ENCODE assay signal across 19 cellular contexts in genomic region chr2:241155936-241156335, GRCh38. TPM values are rescaled to one million over a fixed set of nuclear protein-coding genes. Genes with fewer than 3 reads are reported as not detected.
A peak's percentile ranks its signal among the peaks of the same experiment; 100 is the strongest.
DNase-seq lines count a peak whose midpoint lies in the region; ATAC-seq, FAIRE-seq and TF ChIP-seq lines count a peak whose summit lies in the region.
"Had no signal": no experiment of that assay in that cellular context is flagged by ENCODE, and none has a peak within 500 bp of the region (broad histone marks: within the 10 kb centered on the region; RNA-seq: fewer than 3 reads in every experiment).

No MANE protein-coding gene starts in this region.

- no peaks in the 10 kb centered on the region for H3K27me3 Mint-ChIP-seq in activated T-cell treated with anti-CD3 and anti-CD28 coated beads, Interleukin-2, amount 50 U/mL, for 72 hours (ENCODE audit: low read depth)
- H3K27me3 Mint-ChIP-seq: CD8-positive, alpha-beta memory T cell had no signal

- H3K4me3 ChIP-seq in kidney (ENCODE audit: low read length in 2 of 2) (no peak overlapping the region), spleen (no peak overlapping the region)
- H3K4me3 ChIP-seq: BLaER1 had no signal

- FAIRE-seq in kidney (lab: Jason Lieb, UNC) = no peak
- FAIRE-seq: GM19239, HTR-8/SVneo had no signal

- no peaks in the 10 kb centered on the region for H3K9me3 Mint-ChIP-seq in activated T-cell treated with anti-CD3 and anti-CD28 coated beads, Interleukin-2, amount 50 U/mL, for 72 hours
- H3K9me3 Mint-ChIP-seq: CD8-positive, alpha-beta memory T cell; H9 had no signal

- TF ChIP-seq CTCF in kidney (IDR thresholded peaks at IDR 0.05; ENCODE audit: borderline replicate concordance, extremely low read depth, insufficient read depth) (no peak), spleen (IDR thresholded peaks at IDR 0.05 in 8 of 11, conservative IDR thresholded peaks at IDR 0.05 in 3 of 11) (no peak)

- WGBS in spleen, 5 donors = 82 to 96% (median 88%) methylated on average over 1 of the region's 1 CpG

- ATAC-seq in activated T-cell treated with anti-CD3 and anti-CD28 coated beads, Interleukin-2, amount 50 U/mL, for 72 hours (replicated peaks in 1 of 2) = no peak

- no peak for TF ChIP-seq POLR2A in spleen (IDR thresholded peaks at IDR 0.05)

- peak; percentile 20 for DNase-seq in NCI-H2196 (lab: John Stamatoyannopoulos, UW; ENCODE audit: unreplicated experiment)
- no peak for DNase-seq in NCI-H2196 treated with DMSO at 0.1 percent for 48 hours (lab: John Stamatoyannopoulos, UW; ENCODE audit: unreplicated experiment)
- no peak for DNase-seq in activated T-cell treated with anti-CD3 and anti-CD28 coated beads, Interleukin-2, amount 50 U/mL, for 72 hours
- DNase-seq in activated T-cell treated with anti-CD3 and anti-CD28 coated beads, Interleukin-2, amount 50 U/mL, for 1 hour = no peak
- DNase-seq in kidney = peak; percentile 11
- peak; percentile 20 for DNase-seq in spleen
- no peak for DNase-seq in DMS153 treated with DMSO at 0.1 percent for 48 hours (lab: John Stamatoyannopoulos, UW; ENCODE audit: unreplicated experiment)
- DNase-seq in NCI-H187 (lab: John Stamatoyannopoulos, UW) = no peak
- DNase-seq: AML-193; Caco-2; CD8-positive, alpha-beta memory T cell; DMS53; GF-D8; GOT3; H9 had no signal

- no peak overlapping the region for H3K4me3 Mint-ChIP-seq in activated T-cell treated with anti-CD3 and anti-CD28 coated beads, Interleukin-2, amount 50 U/mL, for 72 hours
- H3K4me3 Mint-ChIP-seq: H9 had no signal

- H3K4me1 ChIP-seq in kidney (ENCODE audit: control insufficient read depth in 1 of 2, insufficient read depth in 1 of 2, low read depth in 1 of 2, low read length in 2 of 2) (peaks cover 2 to 9% of the 10 kb centered on the region in 2 donors), spleen (peaks cover 3 to 41% (median 19%) of the 10 kb centered on the region in 6 donors)

- H3K27me3 ChIP-seq in spleen (replicated peaks in 1 of 7) = no peaks in the 10 kb centered on the region
- H3K27me3 ChIP-seq: BLaER1 had no signal

- H3K36me3 ChIP-seq in kidney (ENCODE audit: control insufficient read depth in 1 of 2, insufficient read depth in 2 of 2, low read length in 2 of 2) (peaks cover 18 to 23% of the 10 kb centered on the region in 2 donors), spleen (peaks cover 0 to 73% (median 50%) of the 10 kb centered on the region in 6 donors)

- H3K27ac Mint-ChIP-seq in activated T-cell treated with anti-CD3 and anti-CD28 coated beads, Interleukin-2, amount 50 U/mL, for 72 hours = peak overlapping the region; percentile 42
- H3K27ac Mint-ChIP-seq: H9 had no signal

- intact Hi-C loops in kidney (cut with DNase I) (no loop called here), spleen (cut with DNase I; ENCODE audit: low total_unique reads) (no loop called here)

- H3K4me1 Mint-ChIP-seq in activated T-cell treated with anti-CD3 and anti-CD28 coated beads, Interleukin-2, amount 50 U/mL, for 72 hours (ENCODE audit: low read depth) = peaks cover 43% of the 10 kb centered on the region

- peaks cover 4 to 10% of the 10 kb centered on the region in 2 donors for H3K36me3 Mint-ChIP-seq in activated T-cell treated with anti-CD3 and anti-CD28 coated beads, Interleukin-2, amount 50 U/mL, for 72 hours (ENCODE audit: insufficient read depth in 2 of 2)

- H3K9me3 ChIP-seq in kidney (ENCODE audit: control insufficient read depth in 1 of 2, low read length in 2 of 2) = no peaks in the 10 kb centered on the region
- no peaks in the 10 kb centered on the region for H3K9me3 ChIP-seq in spleen
- H3K9me3 ChIP-seq: BLaER1, Caco-2 had no signal

- no peak overlapping the region for H3K9ac ChIP-seq in kidney (ENCODE audit: low read length in 2 of 2)
- H3K9ac ChIP-seq: BLaER1 had no signal

- H3K27ac ChIP-seq in kidney (ENCODE audit: low read depth in 2 of 2, low read length in 2 of 2) (no peak overlapping the region), spleen (no peak overlapping the region)
- H3K27ac ChIP-seq: 22Rv1, BLaER1 had no signal

RNA-seq across cellular contexts. Expression of gene PPP1R7, which starts 5.7 kb away (rescaled TPM):
- total RNA-seq in activated T-cell treated with anti-CD3 and anti-CD28 coated beads, Interleukin-2, amount 50 U/mL, for 72 hours = 10 to 100 TPM; 89.1 to 97.8 TPM
- 64.6 TPM for total RNA-seq in kidney
- polyA plus RNA-seq in kidney (ENCODE audit: insufficient read depth, low read depth, low replicate concordance) = 94.9 TPM
- 10 to 100 TPM; 36.1 to 89.3 (median 49.8) TPM for total RNA-seq in spleen
- 10 to 100 TPM; 37.3 to 56.5 (median 47.9) TPM for polyA plus RNA-seq in spleen

RNA-seq across cellular contexts. Expression of gene PASK, which starts 6.7 kb away (rescaled TPM):
- total RNA-seq in activated T-cell treated with anti-CD3 and anti-CD28 coated beads, Interleukin-2, amount 50 U/mL, for 72 hours = 100 to 1,000 TPM; 123 to 171 TPM
- total RNA-seq in kidney (26.0 TPM), spleen (10 to 100 TPM; 10.4 to 35.6 (median 20.8) TPM)
- polyA plus RNA-seq in kidney (ENCODE audit: insufficient read depth, low read depth, low replicate concordance) (3.1 TPM), spleen (10 to 100 TPM in 2 of 3 donors, 1 to 10 TPM in 1; 8.0 to 11.8 (median 10.6) TPM)

RNA-seq across cellular contexts. Expression of gene ANO7, which starts 32.5 kb away (rescaled TPM):
- total RNA-seq in activated T-cell treated with anti-CD3 and anti-CD28 coated beads, Interleukin-2, amount 50 U/mL, for 72 hours = under 1 TPM; 0.72 to 0.90 TPM
- total RNA-seq in kidney (1.9 TPM), spleen (1 to 10 TPM; 1.5 to 3.5 (median 3.0) TPM)
- polyA plus RNA-seq in kidney (ENCODE audit: insufficient read depth, low read depth, low replicate concordance) (1.1 TPM), spleen (1 to 10 TPM in 1 of 3 donors, under 1 TPM in 2; 0.46 to 1.3 (median 0.56) TPM)
- polyA plus RNA-seq: CD8-positive, alpha-beta memory T cell had no signal

RNA-seq across cellular contexts. Expression of gene MTERF4, which starts 53.8 kb away (rescaled TPM):
- total RNA-seq in activated T-cell treated with anti-CD3 and anti-CD28 coated beads, Interleukin-2, amount 50 U/mL, for 72 hours = 10 to 100 TPM; 48.7 to 53.7 TPM
- 41.5 TPM for total RNA-seq in kidney
- 24.3 TPM for polyA plus RNA-seq in kidney (ENCODE audit: insufficient read depth, low read depth, low replicate concordance)
- total RNA-seq in spleen = 10 to 100 TPM; 38.4 to 74.0 (median 51.1) TPM
- 10 to 100 TPM; 28.4 to 33.7 (median 30.6) TPM for polyA plus RNA-seq in spleen

Comparison
In these comparisons a context has a peak if more than half of its experiments do, and no peak if none do; other contexts are left out.
1. DNase-seq: peak in NCI-H2196 (single experiment), kidney (single experiment) and spleen (single experiment); none in NCI-H2196 treated with DMSO at 0.1 percent for 48 hours (single experiment), activated T-cell treated with anti-CD3 and anti-CD28 coated beads, Interleukin-2, amount 50 U/mL, for 72 hours (0 of 2), activated T-cell treated with anti-CD3 and anti-CD28 coated beads, Interleukin-2, amount 50 U/mL, for 1 hour (single experiment), DMS153 treated with DMSO at 0.1 percent for 48 hours (single experiment) and NCI-H187 (0 of 2).